Comparison of ENCODE assay signal across 8 cellular contexts in the genomic region with DNA sequence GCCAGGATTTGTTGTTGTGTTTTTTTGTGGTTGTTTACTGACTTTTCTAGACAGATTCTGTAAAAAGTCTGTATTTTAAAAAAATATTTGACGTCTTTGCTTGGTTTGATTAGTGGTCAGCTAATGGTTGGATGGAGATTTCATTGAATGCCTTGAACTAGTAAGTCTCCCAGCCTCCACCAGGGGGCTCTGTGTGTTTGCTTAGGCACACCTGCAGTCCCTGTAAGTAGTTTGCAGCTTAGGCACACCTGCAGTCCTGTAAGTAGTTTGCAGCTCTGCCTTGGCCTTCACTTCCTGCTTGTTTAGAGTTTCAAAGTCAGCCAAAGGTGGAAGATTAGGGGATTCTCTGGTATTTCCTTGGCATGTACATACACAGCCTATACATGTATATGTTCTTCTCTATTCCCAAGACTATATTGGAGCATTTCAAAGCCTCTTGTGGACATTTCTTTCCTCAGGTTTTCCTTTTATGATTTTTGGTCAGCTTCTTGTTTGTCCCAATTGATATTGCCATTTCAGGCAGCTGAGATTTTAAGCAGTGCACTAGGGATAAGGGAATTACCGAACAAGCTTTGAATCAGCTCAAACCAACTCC.
DNase-seq lines count a peak whose midpoint lies in the region; ATAC-seq and TF ChIP-seq lines count a peak whose summit lies in the region.

No MANE protein-coding gene starts in this region.

- CTCF ChIA-PET in CD4-positive, alpha-beta T cell (lab: Charles Lee), result interaction anchor here (0.6 to 1.9 kb wide), 15 partner anchors 9 to 162 kb away, joined by 3 to 12 read pairs (median 4); no protein-coding TSS in a partner anchor

- H3K27me3 ChIP-seq in CD4-positive, alpha-beta T cell (ENCODE audit: control insufficient read depth, insufficient read depth, low read length), result no peaks in the 10 kb centered on the region
- H3K27me3 ChIP-seq in foreskin keratinocyte, result no peaks in the 10 kb centered on the region

- no peak overlapping the region for H3K4me3 Mint-ChIP-seq in CD4-positive, alpha-beta T cell
- H3K4me3 Mint-ChIP-seq in activated T-cell treated with anti-CD3 and anti-CD28 coated beads, Interleukin-2, amount 50 U/mL, for 72 hours, result no peak overlapping the region

- peaks cover 5% of the 10 kb centered on the region for H3K4me1 ChIP-seq in foreskin keratinocyte

- H3K27ac Mint-ChIP-seq in CD4-positive, alpha-beta T cell, result no peak overlapping the region
- H3K27ac Mint-ChIP-seq in activated T-cell treated with anti-CD3 and anti-CD28 coated beads, Interleukin-2, amount 50 U/mL, for 72 hours, result peak overlapping the region; percentile 2

- peaks cover 63% of the 10 kb centered on the region for H3K36me3 Mint-ChIP-seq in CD4-positive, alpha-beta T cell (ENCODE audit: low read depth)
- peaks cover 1 to 3% of the 10 kb centered on the region in 2 donors for H3K36me3 Mint-ChIP-seq in activated T-cell treated with anti-CD3 and anti-CD28 coated beads, Interleukin-2, amount 50 U/mL, for 72 hours (ENCODE audit: insufficient read depth in 2 of 2)

- POLR2A ChIA-PET in CD4-positive, alpha-beta T cell (lab: Charles Lee), result no interaction called here

- peak; percentile 43 to 64 (median 50) for DNase-seq in CD4-positive, alpha-beta T cell
- peak; percentile 16 for DNase-seq in GM19238 (ENCODE audit: insufficient read length, low spot score)
- DNase-seq in OCI-M2 (lab: John Stamatoyannopoulos, UW; ENCODE audit: unreplicated experiment), result peak; percentile 3
- peak; percentile 62 to 65 for DNase-seq in activated T-cell treated with anti-CD3 and anti-CD28 coated beads, Interleukin-2, amount 50 U/mL, for 72 hours
- peak; percentile 46 to 70 for DNase-seq in foreskin keratinocyte
- peak in 7 of 10 donors; percentile 36 to 90 (median 69) for DNase-seq in posterior cingulate gyrus
- no peak for DNase-seq in epidermal melanocyte (ENCODE audit: insufficient read length, low spot score)

- H3K4me1 Mint-ChIP-seq in CD4-positive, alpha-beta T cell (ENCODE audit: low read depth), result peaks cover 63% of the 10 kb centered on the region
- H3K4me1 Mint-ChIP-seq in activated T-cell treated with anti-CD3 and anti-CD28 coated beads, Interleukin-2, amount 50 U/mL, for 72 hours (ENCODE audit: low read depth), result peaks cover 11% of the 10 kb centered on the region

- peak; percentile 94 for ATAC-seq in CD4-positive, alpha-beta T cell (ENCODE audit: poor library complexity)
- peak; percentile 99 for ATAC-seq in HG03175 (IDR thresholded peaks at IDR 0.05; ENCODE audit: unreplicated experiment)
- ATAC-seq in activated T-cell treated with anti-CD3 and anti-CD28 coated beads, Interleukin-2, amount 50 U/mL, for 72 hours (replicated peaks in 1 of 2), result peak; percentile 37 to 70
- ATAC-seq in foreskin keratinocyte, result peak; percentile 98

- TF ChIP-seq CTCF in CD4-positive, alpha-beta T cell (IDR thresholded peaks at IDR 0.05), result peak; percentile 74
- TF ChIP-seq CTCF in foreskin keratinocyte (conservative IDR thresholded peaks at IDR 0.05), result peak; percentile 87

- H3K9me3 Mint-ChIP-seq in CD4-positive, alpha-beta T cell, result no peaks in the 10 kb centered on the region
- H3K9me3 Mint-ChIP-seq in activated T-cell treated with anti-CD3 and anti-CD28 coated beads, Interleukin-2, amount 50 U/mL, for 72 hours, result no peaks in the 10 kb centered on the region

- H3K9me3 ChIP-seq in CD4-positive, alpha-beta T cell (ENCODE audit: control insufficient read depth, low read length), result no peaks in the 10 kb centered on the region

- H3K27ac ChIP-seq in CD4-positive, alpha-beta T cell (ENCODE audit: low read depth, low read length), result no peak overlapping the region
- no peak overlapping the region for H3K27ac ChIP-seq in foreskin keratinocyte

- intact Hi-C loops in CD4-positive, alpha-beta T cell (cut with DNase I, micrococcal nuclease), result loop anchor here in 1 of 2 experiments (10.0 kb wide), 1 partner anchor 165 kb away; no protein-coding TSS in a partner anchor
- intact Hi-C loops in posterior cingulate gyrus (cut with DNase I), result no loop called here

- no peaks in the 10 kb centered on the region for H3K27me3 Mint-ChIP-seq in CD4-positive, alpha-beta T cell
- no peaks in the 10 kb centered on the region for H3K27me3 Mint-ChIP-seq in activated T-cell treated with anti-CD3 and anti-CD28 coated beads, Interleukin-2, amount 50 U/mL, for 72 hours (ENCODE audit: low read depth)
